ENCODE assay signal across 30 cellular contexts in the genomic region with DNA sequence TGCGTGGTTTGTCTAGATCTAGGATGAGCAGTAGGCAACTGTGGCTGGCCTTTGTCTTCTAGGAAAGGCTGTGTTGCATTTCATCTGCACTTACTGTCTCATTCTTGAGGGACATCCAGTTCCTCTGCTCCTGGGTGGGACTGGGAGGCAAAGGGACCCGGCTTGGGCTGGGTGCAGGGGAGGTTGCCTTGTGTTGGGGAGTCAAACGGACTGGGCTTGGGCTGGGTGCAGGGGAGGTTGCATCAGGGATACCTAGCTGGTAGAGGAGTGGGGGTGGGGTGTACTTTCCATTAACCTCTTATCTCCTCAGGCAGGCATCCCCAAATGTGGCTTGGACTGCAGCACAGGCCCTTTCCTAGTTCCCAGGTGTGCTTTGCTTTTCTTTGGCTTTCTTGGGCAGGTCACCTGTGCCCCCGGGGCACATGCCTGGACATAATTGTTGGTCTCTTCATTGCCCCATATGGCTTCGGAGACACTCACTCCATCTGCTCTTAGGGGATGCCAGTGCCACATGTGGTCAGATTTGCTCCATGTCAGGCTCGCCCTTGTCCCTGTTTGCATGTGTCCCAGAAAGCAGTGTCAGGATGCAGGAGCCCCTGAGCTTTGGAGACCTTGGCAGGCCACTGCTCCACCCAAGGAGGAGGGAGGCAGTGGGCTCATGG.
"Had no signal": no experiment of that assay in that cellular context is flagged by ENCODE, and none has a peak within 500 bp of the region (broad histone marks: within the 10 kb centered on the region; RNA-seq: fewer than 3 reads in every experiment).

No MANE protein-coding gene starts in this region.

- H3K27me3 ChIP-seq: neural progenitor cell, pancreas, spleen, suprapubic skin, testis, tibial artery, transverse colon, upper lobe of right lung, uterus had no signal

- H3K27me3 Mint-ChIP-seq: naive thymus-derived CD4-positive, alpha-beta T cell; progenitor cell of endocrine pancreas; stimulated activated memory B cell treated with anti-CD40 and anti-IgM and Interleukin-4, amounts not matched to agents 10 μg/mL and 1 μg/mL and 100 μg/mL, for 72 hours; stimulated activated naive CD8-positive, alpha-beta T cell treated with anti-CD3 and anti-CD28 coated beads, Interleukin-15, amount 100 ng/mL, for 72 hours; type B pancreatic cell had no signal

- DNase-seq: naive thymus-derived CD4-positive, alpha-beta T cell; natural killer cell; occipital lobe; psoas muscle; right cardiac atrium; spleen; stimulated activated CD4-positive, alpha-beta T cell treated with anti-CD3 and anti-CD28 coated beads, Interleukin-12 subunit alpha, Interleukin-12 subunit beta, amount 100 ng/mL, for 4 hours; stimulated activated CD4-positive, alpha-beta T cell treated with anti-CD3 and anti-CD28 coated beads, Interleukin-1b, Interleukin-23, amount 100 ng/mL, for 48 hours; stimulated activated CD4-positive, alpha-beta T cell treated with anti-CD3 and anti-CD28 coated beads, Interleukin-4, amount 100 ng/mL, for 1 hour; stimulated activated CD4-positive, alpha-beta T cell treated with anti-CD3 and anti-CD28 coated beads, Interleukin-4, amount 100 ng/mL, for 4 hours; stimulated activated CD8-positive, alpha-beta memory T cell treated with anti-CD3 and anti-CD28 coated beads, Interleukin-4, amount 100 ng/mL, for 48 hours; stimulated activated naive CD4-positive, alpha-beta T cell; stimulated activated naive CD8-positive, alpha-beta T cell treated with anti-CD3 and anti-CD28 coated beads, Interleukin-15, amount 100 ng/mL, for 72 hours; stimulated activated naive CD8-positive, alpha-beta T cell treated with anti-CD3 and anti-CD28 coated beads, Interleukin-15, Interleukin-2, amounts not matched to agents 100 U/mL and 50 U/mL, for 24 hours; substantia nigra; testis; transverse colon; uterus had no signal

- H3K9ac ChIP-seq: neural progenitor cell had no signal

- H3K4me2 ChIP-seq: neural progenitor cell, smooth muscle cell had no signal

- H3K4me3 ChIP-seq: neural progenitor cell, pancreas, psoas muscle, skin epidermis, smooth muscle cell, spleen, suprapubic skin, testis, tibial artery, transverse colon, upper lobe of right lung, uterus had no signal

- H3K4me1 ChIP-seq: neural progenitor cell, pancreas, psoas muscle, spleen, suprapubic skin, testis, tibial artery, transverse colon, upper lobe of right lung, uterus had no signal

- ATAC-seq: naive thymus-derived CD4-positive, alpha-beta T cell; natural killer cell; pancreas; psoas muscle; right cardiac atrium; sciatic nerve; stimulated activated memory B cell treated with anti-CD40 and anti-IgM and Interleukin-4, amounts not matched to agents 10 μg/mL and 1 μg/mL and 100 μg/mL, for 72 hours; stimulated activated naive CD8-positive, alpha-beta T cell treated with anti-CD3 and anti-CD28 coated beads, Interleukin-15, amount 100 ng/mL, for 72 hours; stimulated activated naive CD8-positive, alpha-beta T cell treated with anti-CD3 and anti-CD28 coated beads, Interleukin-15, Interleukin-2, amounts not matched to agents 100 U/mL and 50 U/mL, for 24 hours; upper lobe of right lung had no signal

- H3K27ac ChIP-seq: neural progenitor cell, pancreas, psoas muscle, skin epidermis, spleen, suprapubic skin, testis, tibial artery, transverse colon, upper lobe of right lung, uterus had no signal

- H3K36me3 Mint-ChIP-seq: stimulated activated memory B cell treated with anti-CD40 and anti-IgM and Interleukin-4, amounts not matched to agents 10 μg/mL and 1 μg/mL and 100 μg/mL, for 72 hours; type B pancreatic cell had no signal

- H3K9me3 ChIP-seq: pancreas, psoas muscle, testis, upper lobe of right lung, uterus had no signal

- H3K36me3 ChIP-seq: neural progenitor cell, pancreas, spleen, suprapubic skin, tibial artery, transverse colon, upper lobe of right lung, uterus had no signal

- H3K4me3 Mint-ChIP-seq: naive thymus-derived CD4-positive, alpha-beta T cell; natural killer cell; nephron; neural progenitor cell; stimulated activated memory B cell treated with anti-CD40 and anti-IgM and Interleukin-4, amounts not matched to agents 10 μg/mL and 1 μg/mL and 100 μg/mL, for 72 hours; stimulated activated naive CD8-positive, alpha-beta T cell treated with anti-CD3 and anti-CD28 coated beads, Interleukin-15, amount 100 ng/mL, for 72 hours; type B pancreatic cell had no signal

- H2AFZ ChIP-seq: neural progenitor cell had no signal

- H3K27ac Mint-ChIP-seq: naive thymus-derived CD4-positive, alpha-beta T cell; natural killer cell; nephron; neural progenitor cell; progenitor cell of endocrine pancreas; stimulated activated memory B cell treated with anti-CD40 and anti-IgM and Interleukin-4, amounts not matched to agents 10 μg/mL and 1 μg/mL and 100 μg/mL, for 72 hours; type B pancreatic cell had no signal

- H3K4me1 Mint-ChIP-seq: natural killer cell; nephron; neural progenitor cell; stimulated activated memory B cell treated with anti-CD40 and anti-IgM and Interleukin-4, amounts not matched to agents 10 μg/mL and 1 μg/mL and 100 μg/mL, for 72 hours; stimulated activated naive CD8-positive, alpha-beta T cell treated with anti-CD3 and anti-CD28 coated beads, Interleukin-15, amount 100 ng/mL, for 72 hours had no signal
